12 cellular contexts compared by ENCODE assay signal in the genomic region with DNA sequence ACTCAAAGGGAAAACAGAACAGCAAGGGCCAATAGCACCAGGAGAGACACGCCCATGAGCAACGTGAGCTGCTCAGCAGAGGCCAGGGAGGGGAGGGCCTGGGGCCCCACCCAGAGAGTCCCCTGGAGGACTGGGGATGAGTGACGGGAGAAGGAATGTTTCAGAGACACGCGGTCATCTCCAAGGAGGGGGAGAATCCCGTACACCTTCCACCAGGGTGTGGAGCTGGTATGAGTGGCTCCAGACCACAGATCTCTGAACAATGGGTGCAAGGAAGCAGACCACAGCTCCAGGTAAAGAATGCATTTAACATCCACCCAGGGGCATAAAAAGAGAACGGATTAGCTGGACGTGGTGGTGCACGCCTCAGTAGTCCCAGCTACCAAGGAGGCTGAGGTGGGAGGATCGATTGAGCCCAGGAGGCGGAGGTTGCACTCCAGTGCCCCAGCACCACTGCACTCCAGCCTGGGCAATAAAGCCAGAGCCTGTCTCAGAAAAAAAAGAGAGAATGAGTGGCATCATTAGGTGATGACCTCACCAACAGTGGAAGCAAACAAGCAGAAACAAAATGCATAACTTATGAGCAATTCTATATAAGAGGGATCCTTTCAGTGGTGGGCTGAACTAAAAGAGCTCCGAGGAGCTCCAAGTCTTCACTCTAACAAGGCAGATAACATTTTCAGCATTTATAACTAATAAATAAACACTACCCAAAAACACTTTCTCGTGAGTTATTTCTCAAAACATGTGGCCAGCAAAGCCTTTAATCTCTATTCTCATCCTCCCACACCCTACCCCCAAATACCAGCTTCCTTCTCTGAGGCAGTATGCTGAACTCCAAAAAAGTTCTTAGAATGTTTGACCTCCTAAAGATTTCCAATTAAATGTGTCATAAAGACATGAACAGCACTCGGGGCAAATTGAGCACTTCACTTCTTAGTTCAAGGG. TPM values are rescaled to one million over a fixed set of nuclear protein-coding genes. Genes with fewer than 3 reads are reported as not detected.
DNase-seq lines count a peak whose midpoint lies in the region; ATAC-seq, FAIRE-seq and TF ChIP-seq lines count a peak whose summit lies in the region.
"Had no signal": no experiment of that assay in that cellular context is flagged by ENCODE, and none has a peak within 500 bp of the region (broad histone marks: within the 10 kb centered on the region; RNA-seq: fewer than 3 reads in every experiment).

No MANE protein-coding gene starts in this region.

- CTCF ChIA-PET in A549 (lab: Yijun Ruan, JAX): interaction anchor here (0.6 to 16.5 kb wide), 14 partner anchors 9 to 443 kb away, joined by 3 to 217 read pairs (median 4); a partner anchor contains a TSS
- CTCF ChIA-PET in activated CD8-positive, alpha-beta T cell treated with anti-CD3 and anti-CD28 coated beads for 36 hours (lab: Charles Lee): interaction anchor here (0.7 to 3.7 kb wide), 8 partner anchors 8 to 140 kb away, joined by 3 to 19 read pairs (median 3); no protein-coding TSS in a partner anchor
- CTCF ChIA-PET in activated CD4-positive, alpha-beta T cell treated with anti-CD3 and anti-CD28 coated beads, Interleukin-2, amount 10 ng/mL, durations not matched to agents 7 days and 5 days (lab: Charles Lee): interaction anchor here (0.6 to 2.2 kb wide), 4 partner anchors 9 to 27 kb away, joined by 3 to 7 read pairs (median 3); no protein-coding TSS in a partner anchor

- TF ChIP-seq EP300 in A549 (IDR thresholded peaks at IDR 0.05): no peak

- H3K4me1 ChIP-seq in A549 (peaks cover 76% of the 10 kb centered on the region), breast epithelium (peaks cover 11 to 34% of the 10 kb centered on the region in 2 donors), mesenchymal stem cell (ENCODE audit: control insufficient read depth, insufficient read depth, low read depth, low read length) (peaks cover 39% of the 10 kb centered on the region), SJCRH30 (peaks cover 23% of the 10 kb centered on the region)

- H3K27ac Mint-ChIP-seq in activated CD8-positive, alpha-beta T cell treated with anti-CD3 and anti-CD28 coated beads for 36 hours: no peak overlapping the region
- no peak overlapping the region for H3K27ac Mint-ChIP-seq in activated CD4-positive, alpha-beta T cell treated with anti-CD3 and anti-CD28 coated beads, Interleukin-2, amount 10 ng/mL, durations not matched to agents 7 days and 5 days

- H3K27ac ChIP-seq in A549: peak overlapping the region in 1 of 2 experiments; percentile 41; a peak in 4 of 6 replicates
- peak overlapping the region; percentile 64 to 77 for H3K27ac ChIP-seq in breast epithelium
- peak overlapping the region; percentile 16 for H3K27ac ChIP-seq in mesenchymal stem cell (ENCODE audit: low read length, poor library complexity, severe bottlenecking)
- no peak overlapping the region for H3K27ac ChIP-seq in SJCRH30

- H3K9me3 Mint-ChIP-seq in activated CD8-positive, alpha-beta T cell treated with anti-CD3 and anti-CD28 coated beads for 36 hours: no peaks in the 10 kb centered on the region
- H3K9me3 Mint-ChIP-seq in activated CD4-positive, alpha-beta T cell treated with anti-CD3 and anti-CD28 coated beads, Interleukin-2, amount 10 ng/mL, durations not matched to agents 7 days and 5 days: no peaks in the 10 kb centered on the region

- intact Hi-C loops in breast epithelium (cut with DNase I; ENCODE audit: low total_unique reads): no loop called here
- intact Hi-C loops in activated CD8-positive, alpha-beta T cell treated with anti-CD3 and anti-CD28 coated beads for 36 hours (cut with micrococcal nuclease): loop anchor here (10.0 kb wide), 1 partner anchor 56 kb away; no protein-coding TSS in a partner anchor

- H3K4ac ChIP-seq in mesenchymal stem cell (ENCODE audit: low read depth in 1 of 2, low read length in 2 of 2): no peak overlapping the region

- H2BK12ac ChIP-seq in mesenchymal stem cell (ENCODE audit: low read length in 2 of 2): peak overlapping the region in 1 of 2 experiments; percentile 29

- peak; percentile 14 to 48; a peak in 4 of 6 replicates for ATAC-seq in A549
- no peak for ATAC-seq in activated CD8-positive, alpha-beta T cell treated with anti-CD3 and anti-CD28 coated beads for 36 hours

- peak overlapping the region; percentile 48 for H3K9ac ChIP-seq in mesenchymal stem cell (ENCODE audit: low read length)

- no peak overlapping the region for H2AFZ ChIP-seq in mesenchymal stem cell (ENCODE audit: low read depth, low read length)

- H3K14ac ChIP-seq in mesenchymal stem cell (ENCODE audit: low read length in 2 of 2): no peak overlapping the region

- H3K9me3 ChIP-seq in A549: no peaks in the 10 kb centered on the region
- H3K9me3 ChIP-seq in breast epithelium: no peaks in the 10 kb centered on the region
- no peaks in the 10 kb centered on the region for H3K9me3 ChIP-seq in mesenchymal stem cell (ENCODE audit: control insufficient read depth, low read length)
- H3K9me3 ChIP-seq in SJCRH30 (replicated peaks): no peaks in the 10 kb centered on the region

- no peak overlapping the region for H3K18ac ChIP-seq in mesenchymal stem cell (ENCODE audit: low read depth in 1 of 2, low read length in 2 of 2)

- H3K4me3 ChIP-seq in A549 (no peak overlapping the region), breast epithelium (no peak overlapping the region), mesenchymal stem cell (ENCODE audit: insufficient read depth in 1 of 2, low read depth in 1 of 2, low read length in 2 of 2) (peak overlapping the region in 1 of 2 experiments; percentile 37), SJCRH30 (no peak overlapping the region)
- H3K4me3 ChIP-seq: skin epidermis had no signal

- H4K8ac ChIP-seq in mesenchymal stem cell (ENCODE audit: low read length): no peak overlapping the region

- no peaks in the 10 kb centered on the region for H3K36me3 ChIP-seq in breast epithelium
- H3K36me3 ChIP-seq in mesenchymal stem cell (ENCODE audit: control insufficient read depth in 1 of 2, insufficient read depth in 2 of 2, low read depth in 1 of 2, low read length in 2 of 2): peaks cover 24 to 31% of the 10 kb centered on the region in 2 experiments
- H3K36me3 ChIP-seq in SJCRH30: no peaks in the 10 kb centered on the region

- TF ChIP-seq CTCF in A549 (IDR thresholded peaks at IDR 0.05) (no peak), breast epithelium (IDR thresholded peaks at IDR 0.05) (no peak)
- no peak for TF ChIP-seq CTCF in activated CD8-positive, alpha-beta T cell treated with anti-CD3 and anti-CD28 coated beads for 36 hours (IDR thresholded peaks at IDR 0.05)

- peaks cover 65% of the 10 kb centered on the region for H3K4me1 Mint-ChIP-seq in activated CD8-positive, alpha-beta T cell treated with anti-CD3 and anti-CD28 coated beads for 36 hours (ENCODE audit: low read depth)
- peaks cover 47% of the 10 kb centered on the region for H3K4me1 Mint-ChIP-seq in activated CD4-positive, alpha-beta T cell treated with anti-CD3 and anti-CD28 coated beads, Interleukin-2, amount 10 ng/mL, durations not matched to agents 7 days and 5 days

- WGBS in A549 (ENCODE audit: missing lambda C conversion rate): 47% methylated on average over 14 of the region's 14 CpGs
- 53% methylated on average over 14 of the region's 14 CpGs for WGBS in mesenchymal stem cell

- TF ChIP-seq POLR2A in A549 (IDR thresholded peaks at IDR 0.05; ENCODE audit: low read length) (no peak), breast epithelium (IDR thresholded peaks at IDR 0.05) (no peak)

- TF ChIP-seq RAD21 in A549 (conservative IDR thresholded peaks at IDR 0.05 in 1 of 2, IDR thresholded peaks at IDR 0.05 in 1 of 2): no peak

- DNase-seq in A549 (ENCODE audit: low read depth in 1 of 2, low spot score in 1 of 2): peak in 1 of 2 experiments; percentile 36
- peak; percentile 92 for DNase-seq in HPDE6-E6E7 (ENCODE audit: extremely low spot score)
- no peak for DNase-seq in breast epithelium (ENCODE audit: low spot score in 2 of 2)
- DNase-seq in mesenchymal stem cell: peak; percentile 64
- no peak for DNase-seq in activated CD8-positive, alpha-beta T cell treated with anti-CD3 and anti-CD28 coated beads for 36 hours
- no peak for DNase-seq in NCI-H510A (lab: John Stamatoyannopoulos, UW)
- no peak for DNase-seq in activated CD4-positive, alpha-beta T cell treated with anti-CD3 and anti-CD28 coated beads, Interleukin-2, amount 10 ng/mL, durations not matched to agents 7 days and 5 days
- no peak for DNase-seq in SJCRH30
- DNase-seq: COR-L47; effector CD4-positive, alpha-beta T cell; Kasumi-1 had no signal

- H2AK5ac ChIP-seq in mesenchymal stem cell (ENCODE audit: low read length, severe bottlenecking): peak overlapping the region; percentile 4

- no peaks in the 10 kb centered on the region for H3K36me3 Mint-ChIP-seq in activated CD8-positive, alpha-beta T cell treated with anti-CD3 and anti-CD28 coated beads for 36 hours (ENCODE audit: low read depth)
- no peaks in the 10 kb centered on the region for H3K36me3 Mint-ChIP-seq in activated CD4-positive, alpha-beta T cell treated with anti-CD3 and anti-CD28 coated beads, Interleukin-2, amount 10 ng/mL, durations not matched to agents 7 days and 5 days (ENCODE audit: low read depth)

- no peak overlapping the region for H2BK15ac ChIP-seq in mesenchymal stem cell (ENCODE audit: low read depth, poor library complexity, severe bottlenecking)

- no peak overlapping the region for H2BK120ac ChIP-seq in mesenchymal stem cell (ENCODE audit: low read depth, low read length)

- no peak overlapping the region for H3K23ac ChIP-seq in mesenchymal stem cell (ENCODE audit: low read length in 2 of 2)

- FAIRE-seq in A549 (lab: Jason Lieb, UNC): no peak

- H3K4me2 ChIP-seq in A549: peak overlapping the region; percentile 53
- H3K4me2 ChIP-seq in mesenchymal stem cell (ENCODE audit: low read length, poor library complexity, severe bottlenecking): no peak overlapping the region

- POLR2A ChIA-PET in A549 (lab: Yijun Ruan, JAX): interaction anchor here (6.3 kb wide), 1 partner anchor 12 kb away, joined by 33 read pairs; a partner anchor contains a TSS
- POLR2A ChIA-PET in activated CD8-positive, alpha-beta T cell treated with anti-CD3 and anti-CD28 coated beads for 36 hours (lab: Charles Lee): interaction anchor here (0.6 to 2.9 kb wide), 3 partner anchors 12 to 140 kb away, joined by 3 to 7 read pairs (median 3); no protein-coding TSS in a partner anchor
- POLR2A ChIA-PET in activated CD4-positive, alpha-beta T cell treated with anti-CD3 and anti-CD28 coated beads, Interleukin-2, amount 10 ng/mL, durations not matched to agents 7 days and 5 days (lab: Charles Lee): no interaction called here

- peaks cover 11% of the 10 kb centered on the region for H3K79me1 ChIP-seq in mesenchymal stem cell (replicated peaks; ENCODE audit: low read length, poor library complexity, severe bottlenecking)

- H3K4me3 Mint-ChIP-seq in activated CD8-positive, alpha-beta T cell treated with anti-CD3 and anti-CD28 coated beads for 36 hours: no peak overlapping the region
- no peak overlapping the region for H3K4me3 Mint-ChIP-seq in activated CD4-positive, alpha-beta T cell treated with anti-CD3 and anti-CD28 coated beads, Interleukin-2, amount 10 ng/mL, durations not matched to agents 7 days and 5 days

- H3K27me3 ChIP-seq in breast epithelium (no peaks in the 10 kb centered on the region), mesenchymal stem cell (ENCODE audit: control insufficient read depth in 1 of 2, insufficient read depth in 1 of 2, low read length in 2 of 2) (no peaks in the 10 kb centered on the region), SJCRH30 (no peaks in the 10 kb centered on the region)

- no peaks in the 10 kb centered on the region for H3K27me3 Mint-ChIP-seq in activated CD8-positive, alpha-beta T cell treated with anti-CD3 and anti-CD28 coated beads for 36 hours
- no peaks in the 10 kb centered on the region for H3K27me3 Mint-ChIP-seq in activated CD4-positive, alpha-beta T cell treated with anti-CD3 and anti-CD28 coated beads, Interleukin-2, amount 10 ng/mL, durations not matched to agents 7 days and 5 days

- H2BK5ac ChIP-seq in mesenchymal stem cell (ENCODE audit: low read depth, low read length, poor library complexity, severe bottlenecking): no peak overlapping the region

- H4K91ac ChIP-seq in mesenchymal stem cell (ENCODE audit: low read length): no peak overlapping the region

RNA-seq across cellular contexts. Expression of a gene that starts 12.5 kb away (rescaled TPM):
- polyA plus RNA-seq in A549 (2011; rRNA removed) (1,519 and 1,660 TPM in 2 replicates), A549 (2017; fragmentation: RNase III; extraction: RNeasy Plus Mini Kit Qiagen cat#74134 plus additional on column Dnase treatment) (600 to 708 TPM (median 690 TPM) in 3 replicates)
- 805 and 819 TPM in 2 replicates for polyA plus RNA-seq in A549 (2012; cell fraction: cytosol; rRNA removed)
- polyA plus RNA-seq in A549 (2012; cell fraction: nucleus; rRNA removed): 1,219 and 1,507 TPM in 2 replicates
- 756 and 891 TPM in 2 replicates for polyA minus RNA-seq in A549 (2011; rRNA and poly(A)+ RNA removed)
- total RNA-seq in breast epithelium: 1,000 to 10,000 TPM in 1 of 3 donors, 100 to 1,000 TPM in 2; 623 to 1,873 (median 945) TPM
- 688 TPM for polyA plus RNA-seq in mesenchymal stem cell (2013, experiment 1 of 2)
- polyA plus RNA-seq in mesenchymal stem cell (2013, experiment 2 of 2): 698 TPM
- total RNA-seq in activated CD8-positive, alpha-beta T cell treated with anti-CD3 and anti-CD28 coated beads for 36 hours: 100 to 1,000 TPM in 1 of 2 experiments, 10 to 100 TPM in 1; 94.2 to 101 TPM
- 100 to 1,000 TPM; 144 to 153 TPM for total RNA-seq in activated CD4-positive, alpha-beta T cell treated with anti-CD3 and anti-CD28 coated beads, Interleukin-2, amount 10 ng/mL, durations not matched to agents 7 days and 5 days
- total RNA-seq in SJCRH30 (2014; rRNA removed; shearing (Covaris generic)): 172 and 181 TPM in 2 replicates

Comparison
In these comparisons a context has a peak if more than half of its experiments do, and no peak if none do; other contexts are left out.
1. DNase-seq: peak in HPDE6-E6E7 (single experiment) and mesenchymal stem cell (single experiment); none in breast epithelium (0 of 2), activated CD8-positive, alpha-beta T cell treated with anti-CD3 and anti-CD28 coated beads for 36 hours (single experiment), NCI-H510A (single experiment), activated CD4-positive, alpha-beta T cell treated with anti-CD3 and anti-CD28 coated beads, Interleukin-2, amount 10 ng/mL, durations not matched to agents 7 days and 5 days (single experiment) and SJCRH30 (0 of 2).